ENCODE assay signal across 8 cellular contexts in genomic region chr2:159711562-159712193, GRCh38. TPM values are rescaled to one million over a fixed set of nuclear protein-coding genes. Genes with fewer than 3 reads are reported as not detected.
A peak's percentile ranks its signal among the peaks of the same experiment; 100 is the strongest.
DNase-seq lines count a peak whose midpoint lies in the region; ATAC-seq and TF ChIP-seq lines count a peak whose summit lies in the region.

No MANE protein-coding gene starts in this region.

- DNase-seq in PC-9 (no peak), endodermal cell (no peak), neural progenitor cell (ENCODE audit: low spot score) (no peak), putamen (ENCODE audit: low spot score) (no peak), foreskin melanocyte (no peak)

- H3K36me3 ChIP-seq in DOHH2 (ENCODE audit: control insufficient read depth, low read length) (peaks cover 44% of the 10 kb centered on the region), PC-9 (ENCODE audit: low read depth) (peaks cover 16% of the 10 kb centered on the region; the same call in 1 of the 2 replicates), endodermal cell (ENCODE audit: control insufficient read depth, insufficient read depth, low read length) (peaks cover 30% of the 10 kb centered on the region), neural progenitor cell (peaks cover 11% of the 10 kb centered on the region)

- 0 out of 2 replicates have a peak, but pooled peaks cover 6% of the 10 kb centered on the region for H3F3A ChIP-seq in DOHH2 (ENCODE audit: control insufficient read depth, insufficient read depth)
- peaks cover 5% of the 10 kb centered on the region for H3F3A ChIP-seq in PC-9 (ENCODE audit: insufficient read depth, low read depth)
- H3F3A ChIP-seq in neural progenitor cell (ENCODE audit: low read depth), result peaks cover 14% of the 10 kb centered on the region

- H3K4me2 ChIP-seq in DOHH2 (ENCODE audit: low read length) (peak overlapping the region; percentile 97), PC-9 (peak overlapping the region; percentile 88), neural progenitor cell (peak overlapping the region; percentile 85)

- H3K4me1 Mint-ChIP-seq in endodermal cell, result peaks cover 25% of the 10 kb centered on the region
- H3K4me1 Mint-ChIP-seq in neural progenitor cell, result peaks cover 30% of the 10 kb centered on the region

- H3K27ac Mint-ChIP-seq in endodermal cell, result peak overlapping the region; percentile 89
- H3K27ac Mint-ChIP-seq in neural progenitor cell, result peak overlapping the region; percentile 84

- TSS peak; percentile 37 for BruUV-seq in PC-9 (replicated peaks; lab: Mats Ljungman, UMichigan)

- H2AFZ ChIP-seq in PC-9 (peak overlapping the region; percentile 96), neural progenitor cell (replicated peaks) (peak overlapping the region; percentile 87)

- TF ChIP-seq CTCF in DOHH2 (IDR thresholded peaks at IDR 0.05; ENCODE audit: low read depth, low read length, poor library complexity, severe bottlenecking) (no peak), PC-9 (conservative IDR thresholded peaks at IDR 0.05) (no peak), endodermal cell (conservative IDR thresholded peaks at IDR 0.05) (no peak), neural progenitor cell (IDR thresholded peaks at IDR 0.05) (no peak)

- H3K9me3 Mint-ChIP-seq in endodermal cell (no peaks in the 10 kb centered on the region), neural progenitor cell (no peaks in the 10 kb centered on the region)

- H3K27me3 ChIP-seq in DOHH2 (ENCODE audit: control insufficient read depth, low read length) (no peaks in the 10 kb centered on the region), PC-9 (ENCODE audit: insufficient read depth, low read depth) (no peaks in the 10 kb centered on the region), endodermal cell (ENCODE audit: control insufficient read depth, insufficient read depth, low read length, poor library complexity, severe bottlenecking) (no peaks in the 10 kb centered on the region), neural progenitor cell (no peaks in the 10 kb centered on the region)

- H3K4me3 ChIP-seq in DOHH2 (ENCODE audit: low read length), result peak overlapping the region; percentile 90
- H3K4me3 ChIP-seq in PC-9, result peak overlapping the region; percentile 97
- H3K4me3 ChIP-seq in endodermal cell (ENCODE audit: low read length), result peak overlapping the region; percentile 100
- peak overlapping the region; percentile 84 for H3K4me3 ChIP-seq in neural progenitor cell

- H3K9ac ChIP-seq in endodermal cell (ENCODE audit: extremely low read depth, low read length, poor library complexity, severe bottlenecking), result peak overlapping the region; percentile 99
- peak overlapping the region; percentile 98 for H3K9ac ChIP-seq in neural progenitor cell

- WGBS in endodermal cell (ENCODE audit: insufficient coverage in 1 of 2, insufficient read length in 1 of 2), 2 experiments, result 0% methylated on average over 7 to 14 of the region's 14 CpGs

- CTCF ChIA-PET in PC-9 (lab: Charles Lee), result no interaction called here

- H3K79me2 ChIP-seq in DOHH2 (ENCODE audit: control insufficient read depth, low read length) (peaks cover 50% of the 10 kb centered on the region), PC-9 (ENCODE audit: low read depth) (peaks cover 44% of the 10 kb centered on the region), neural progenitor cell (ENCODE audit: low read depth) (peaks cover 57% of the 10 kb centered on the region)

- ATAC-seq in GM21825 (IDR thresholded peaks at IDR 0.05; ENCODE audit: unreplicated experiment) (no peak), GM21367 (IDR thresholded peaks at IDR 0.05; ENCODE audit: unreplicated experiment) (no peak)

- POLR2A ChIA-PET in PC-9 (lab: Charles Lee; ENCODE audit: unreplicated experiment), result interaction anchor here (0.6 to 0.7 kb wide), 3 partner anchors 170 to 1205 kb away, joined by 3 to 4 read pairs (median 3); partner anchors contain the start of gene WDSUB1

- H3K9me3 ChIP-seq in DOHH2 (ENCODE audit: control insufficient read depth, insufficient read depth, low read length), result no peaks in the 10 kb centered on the region
- H3K9me3 ChIP-seq in PC-9 (ENCODE audit: insufficient read depth, low read depth), result no peaks in the 10 kb centered on the region
- no peaks in the 10 kb centered on the region for H3K9me3 ChIP-seq in endodermal cell (ENCODE audit: control insufficient read depth, low read length)
- H3K9me3 ChIP-seq in neural progenitor cell (ENCODE audit: low read depth), result no peaks in the 10 kb centered on the region

- H4K20me1 ChIP-seq in DOHH2 (ENCODE audit: control insufficient read depth, insufficient read depth, low read depth, low read length) (peaks cover 25% of the 10 kb centered on the region), PC-9 (ENCODE audit: insufficient read depth) (peaks cover 30% of the 10 kb centered on the region), neural progenitor cell (ENCODE audit: low read depth) (peaks cover 38% of the 10 kb centered on the region)

- H3K4me1 ChIP-seq in DOHH2 (ENCODE audit: control insufficient read depth, low read length) (peaks cover 45% of the 10 kb centered on the region), PC-9 (replicated peaks; ENCODE audit: insufficient read depth) (peaks cover 37% of the 10 kb centered on the region), endodermal cell (ENCODE audit: control insufficient read depth, insufficient read depth, low read length) (peaks cover 8% of the 10 kb centered on the region), neural progenitor cell (peaks cover 22% of the 10 kb centered on the region)

- no peaks in the 10 kb centered on the region for H3K27me3 Mint-ChIP-seq in endodermal cell (ENCODE audit: insufficient read depth)
- peaks cover 3% of the 10 kb centered on the region for H3K27me3 Mint-ChIP-seq in neural progenitor cell (ENCODE audit: insufficient read depth, low read depth)

- peak overlapping the region; percentile 100 for H3K4me3 Mint-ChIP-seq in endodermal cell
- H3K4me3 Mint-ChIP-seq in neural progenitor cell, result peak overlapping the region; percentile 87

- H3K9me2 ChIP-seq in DOHH2 (replicated peaks; ENCODE audit: control insufficient read depth, low read length) (no peaks in the 10 kb centered on the region), PC-9 (ENCODE audit: insufficient read depth) (no peaks in the 10 kb centered on the region)

- intact Hi-C loops in PC-9 (cut with micrococcal nuclease; ENCODE audit: unreplicated experiment), result loop anchor here (1.0 kb wide), 2 partner anchors 96 to 195 kb away; no protein-coding TSS in a partner anchor

- H3K36me3 Mint-ChIP-seq in endodermal cell (ENCODE audit: low read depth) (peaks cover 27% of the 10 kb centered on the region), neural progenitor cell (peaks cover 20% of the 10 kb centered on the region)

- H3K27ac ChIP-seq in DOHH2 (ENCODE audit: low read depth, low read length) (peak overlapping the region; percentile 80), PC-9 (peak overlapping the region; percentile 78), endodermal cell (ENCODE audit: low read depth, low read length) (peak overlapping the region; percentile 99), neural progenitor cell (peak overlapping the region; percentile 98)

RNA-seq across cellular contexts. Expression of gene MARCHF7, which starts 0.6 kb away (rescaled TPM):
- 33.2 and 38.3 TPM in 2 replicates for total RNA-seq in PC-9 (2021)
- 100 to 1,000 TPM; 105 to 125 TPM for total RNA-seq in endodermal cell
- 148 TPM for polyA plus RNA-seq in endodermal cell (2013, experiment 1 of 2)
- 143 TPM for polyA plus RNA-seq in endodermal cell (2013, experiment 2 of 2)
- total RNA-seq in neural progenitor cell (ENCODE audit: low replicate concordance), result 232 and 394 TPM in 2 replicates
